ENCODE assay signal across 21 cellular contexts in genomic region chr6:34035704-34036356, GRCh38.
"Had no signal": no experiment of that assay in that cellular context is flagged by ENCODE, and none has a peak within 500 bp of the region (broad histone marks: within the 10 kb centered on the region; RNA-seq: fewer than 3 reads in every experiment).

No MANE protein-coding gene starts in this region.

- ATAC-seq: foreskin keratinocyte, gastroesophageal sphincter, heart left ventricle, left cardiac atrium, left lung, left ventricle myocardium superior, lower lobe of right lung, mucosa of descending colon had no signal

- H3K4me1 ChIP-seq: colonic mucosa, esophagus muscularis mucosa, foreskin keratinocyte, gastroesophageal sphincter, heart left ventricle, left lung, lower lobe of right lung had no signal

- H3K9me3 Mint-ChIP-seq: dendritic cell treated with granulocyte-macrophage colony-stimulating factor and Interleukin-4, amounts not matched to agents 40 ng/mL and 50 ng/mL, for 4 days; immature natural killer cell; mesothelial cell of epicardium had no signal

- H3K4me3 ChIP-seq: colonic mucosa, esophagus muscularis mucosa, gastroesophageal sphincter, heart left ventricle, hepatocyte, left lung, lower lobe of right lung, mucosa of descending colon had no signal

- H3K27ac ChIP-seq: colonic mucosa, esophagus muscularis mucosa, foreskin keratinocyte, gastroesophageal sphincter, heart left ventricle, hepatocyte, left lung, lower lobe of right lung had no signal

- H3K36me3 ChIP-seq: colonic mucosa, esophagus muscularis mucosa, gastroesophageal sphincter, heart left ventricle, left lung, lower lobe of right lung had no signal

- H3K27ac Mint-ChIP-seq: dendritic cell treated with granulocyte-macrophage colony-stimulating factor and Interleukin-4, amounts not matched to agents 40 ng/mL and 50 ng/mL, for 4 days; immature natural killer cell; mesothelial cell of epicardium had no signal

- H3K4me3 Mint-ChIP-seq: dendritic cell treated with granulocyte-macrophage colony-stimulating factor and Interleukin-4, amounts not matched to agents 40 ng/mL and 50 ng/mL, for 4 days; immature natural killer cell; mesothelial cell of epicardium had no signal

- H3K79me2 ChIP-seq: hepatocyte had no signal

- DNase-seq: colonic mucosa; cortex of kidney; effector memory CD4-positive, alpha-beta T cell; foreskin keratinocyte; heart left ventricle; hypothalamus; immature natural killer cell; left cardiac atrium; left ventricle myocardium superior; lower lobe of right lung; mesenchymal stem cell; mucosa of descending colon had no signal

- H3K27me3 ChIP-seq: colonic mucosa, foreskin keratinocyte had no signal

- H3K4me2 ChIP-seq: hepatocyte had no signal

- H3K9me3 ChIP-seq: colonic mucosa, esophagus muscularis mucosa, gastroesophageal sphincter, heart left ventricle, left lung, lower lobe of right lung, mucosa of descending colon had no signal

- H3K4me1 Mint-ChIP-seq: immature natural killer cell, mesothelial cell of epicardium had no signal

- FAIRE-seq: endothelial cell of umbilical vein, frontal cortex, keratinocyte had no signal

- H3K36me3 Mint-ChIP-seq: immature natural killer cell, mesothelial cell of epicardium had no signal

- H2AFZ ChIP-seq: hepatocyte had no signal
